Comparison of ENCODE assay signal across 9 cellular contexts in the genomic region with DNA sequence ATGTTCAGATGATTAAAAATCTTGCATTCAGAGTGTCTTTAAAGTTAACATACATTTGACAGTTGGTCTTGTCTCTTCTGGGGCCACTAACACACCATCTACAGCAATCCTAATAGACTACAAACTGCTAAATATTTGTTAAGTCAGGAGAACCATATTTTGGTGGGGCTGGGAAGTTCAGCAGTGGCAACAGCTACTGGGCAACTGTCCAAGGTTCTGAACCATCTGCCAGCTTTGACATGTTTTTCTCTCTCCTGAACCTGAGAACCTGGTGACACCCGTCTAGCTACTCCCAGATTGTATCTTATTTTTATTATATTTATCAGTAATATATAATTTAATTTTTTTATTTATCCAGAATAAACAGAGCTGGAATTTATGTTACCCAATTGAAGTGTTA.
A peak's percentile ranks its signal among the peaks of the same experiment; 100 is the strongest.
DNase-seq lines count a peak whose midpoint lies in the region; ATAC-seq lines count a peak whose summit lies in the region.
"Had no signal": no experiment of that assay in that cellular context is flagged by ENCODE, and none has a peak within 500 bp of the region (broad histone marks: within the 10 kb centered on the region; RNA-seq: fewer than 3 reads in every experiment).

No MANE protein-coding gene starts in this region.

- H3K4me1 Mint-ChIP-seq in stimulated activated naive B cell treated with anti-CD40 and anti-IgM and Interleukin-4, amounts not matched to agents 10 μg/mL and 1 μg/mL and 100 μg/mL, for 72 hours: no peaks in the 10 kb centered on the region

- H3K4me3 Mint-ChIP-seq in stimulated activated naive B cell treated with anti-CD40 and anti-IgM and Interleukin-4, amounts not matched to agents 10 μg/mL and 1 μg/mL and 100 μg/mL, for 72 hours: no peak overlapping the region

- ATAC-seq in GM21447 (IDR thresholded peaks at IDR 0.05; ENCODE audit: unreplicated experiment): no peak
- no peak for ATAC-seq in stimulated activated naive B cell treated with anti-CD40 and anti-IgM and Interleukin-4, amounts not matched to agents 10 μg/mL and 1 μg/mL and 100 μg/mL, for 72 hours (replicated peaks)

- H3K27ac Mint-ChIP-seq in stimulated activated naive B cell treated with anti-CD40 and anti-IgM and Interleukin-4, amounts not matched to agents 10 μg/mL and 1 μg/mL and 100 μg/mL, for 72 hours: no peak overlapping the region

- no peaks in the 10 kb centered on the region for H3K27me3 Mint-ChIP-seq in stimulated activated naive B cell treated with anti-CD40 and anti-IgM and Interleukin-4, amounts not matched to agents 10 μg/mL and 1 μg/mL and 100 μg/mL, for 72 hours

- no peaks in the 10 kb centered on the region for H3K9me3 Mint-ChIP-seq in stimulated activated naive B cell treated with anti-CD40 and anti-IgM and Interleukin-4, amounts not matched to agents 10 μg/mL and 1 μg/mL and 100 μg/mL, for 72 hours

- H3K36me3 Mint-ChIP-seq in stimulated activated naive B cell treated with anti-CD40 and anti-IgM and Interleukin-4, amounts not matched to agents 10 μg/mL and 1 μg/mL and 100 μg/mL, for 72 hours: no peaks in the 10 kb centered on the region

- DNase-seq in ELF-1 (ENCODE audit: low read depth, low spot score) (peak; percentile 17), M059J (ENCODE audit: low read depth) (peak; percentile 32), SHP77 treated with DMSO at 0.1 percent for 48 hours (lab: John Stamatoyannopoulos, UW) (peak; percentile 63), lung microvascular endothelial cell (ENCODE audit: low read depth in 2 of 2) (peak; percentile 45 to 48), NCI-H146 (lab: John Stamatoyannopoulos, UW) (no peak)
- no peak for DNase-seq in stimulated activated naive B cell treated with anti-CD40 and anti-IgM and Interleukin-4, amounts not matched to agents 10 μg/mL and 1 μg/mL and 100 μg/mL, for 72 hours
- DNase-seq: activated CD8-positive, alpha-beta memory T cell treated with anti-CD3 and anti-CD28 coated beads, Interleukin-2, amount 50 U/mL, for 48 hours; colonic mucosa had no signal

Comparison
In these comparisons a context has a peak if more than half of its experiments do, and no peak if none do; other contexts are left out.
1. DNase-seq: peak in ELF-1 (single experiment), M059J (single experiment), SHP77 treated with DMSO at 0.1 percent for 48 hours (single experiment) and lung microvascular endothelial cell (2 of 2); none in NCI-H146 (single experiment) and stimulated activated naive B cell treated with anti-CD40 and anti-IgM and Interleukin-4, amounts not matched to agents 10 μg/mL and 1 μg/mL and 100 μg/mL, for 72 hours (single experiment).